ENCODE assay signal across 1 cellular context in the genomic region with DNA sequence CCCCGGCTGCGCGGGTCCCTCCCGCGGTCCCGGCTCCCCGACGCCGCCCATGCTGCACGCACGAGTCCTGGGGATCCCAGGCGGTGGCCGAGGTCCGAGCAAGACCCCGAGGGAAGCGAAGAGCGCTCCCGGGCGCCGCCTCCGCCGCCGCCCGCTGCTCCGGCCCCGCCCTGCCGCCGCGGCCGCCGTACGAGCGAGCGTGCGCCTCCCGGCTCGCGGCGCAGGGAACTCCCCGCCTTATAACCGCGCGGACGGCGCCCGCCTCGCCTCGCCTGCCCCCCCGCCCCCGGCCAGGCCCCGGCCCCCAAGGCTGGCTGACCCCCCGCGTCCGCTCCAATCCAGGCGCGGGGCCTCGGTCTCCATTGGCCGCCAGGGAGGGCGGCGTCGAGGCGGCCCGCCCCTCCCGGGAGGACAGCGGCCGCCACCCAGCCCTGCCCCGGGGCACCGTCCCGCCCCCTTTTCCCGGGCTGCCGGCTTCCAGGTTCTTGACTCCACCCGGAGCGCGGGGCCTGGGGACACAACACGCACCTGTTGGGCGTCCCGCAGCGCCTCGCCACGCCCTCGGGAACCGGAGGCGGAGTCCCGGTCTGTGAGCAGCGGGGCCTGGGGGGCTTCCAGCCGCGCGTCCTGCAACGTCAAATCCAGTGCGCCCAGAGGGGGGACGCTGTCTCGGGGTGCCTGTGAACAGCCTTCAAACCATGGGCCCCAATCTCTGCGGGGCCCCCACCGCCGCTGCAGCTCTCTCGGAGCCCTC.
TF ChIP-seq lines count a peak whose summit lies in the region.

A gene with protein sequence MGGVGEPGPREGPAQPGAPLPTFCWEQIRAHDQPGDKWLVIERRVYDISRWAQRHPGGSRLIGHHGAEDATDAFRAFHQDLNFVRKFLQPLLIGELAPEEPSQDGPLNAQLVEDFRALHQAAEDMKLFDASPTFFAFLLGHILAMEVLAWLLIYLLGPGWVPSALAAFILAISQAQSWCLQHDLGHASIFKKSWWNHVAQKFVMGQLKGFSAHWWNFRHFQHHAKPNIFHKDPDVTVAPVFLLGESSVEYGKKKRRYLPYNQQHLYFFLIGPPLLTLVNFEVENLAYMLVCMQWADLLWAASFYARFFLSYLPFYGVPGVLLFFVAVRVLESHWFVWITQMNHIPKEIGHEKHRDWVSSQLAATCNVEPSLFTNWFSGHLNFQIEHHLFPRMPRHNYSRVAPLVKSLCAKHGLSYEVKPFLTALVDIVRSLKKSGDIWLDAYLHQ (minus strand): TSS at position 215 of the 754 bp plus-strand sequence. CDS start 164 bp downstream, at position 51.

TF ChIP-seq in PFSK-1, 5 proteins besides CTCF, POLR2A, EP300 and RAD21 (continued from another document):
- TF ChIP-seq, protein P1, sequence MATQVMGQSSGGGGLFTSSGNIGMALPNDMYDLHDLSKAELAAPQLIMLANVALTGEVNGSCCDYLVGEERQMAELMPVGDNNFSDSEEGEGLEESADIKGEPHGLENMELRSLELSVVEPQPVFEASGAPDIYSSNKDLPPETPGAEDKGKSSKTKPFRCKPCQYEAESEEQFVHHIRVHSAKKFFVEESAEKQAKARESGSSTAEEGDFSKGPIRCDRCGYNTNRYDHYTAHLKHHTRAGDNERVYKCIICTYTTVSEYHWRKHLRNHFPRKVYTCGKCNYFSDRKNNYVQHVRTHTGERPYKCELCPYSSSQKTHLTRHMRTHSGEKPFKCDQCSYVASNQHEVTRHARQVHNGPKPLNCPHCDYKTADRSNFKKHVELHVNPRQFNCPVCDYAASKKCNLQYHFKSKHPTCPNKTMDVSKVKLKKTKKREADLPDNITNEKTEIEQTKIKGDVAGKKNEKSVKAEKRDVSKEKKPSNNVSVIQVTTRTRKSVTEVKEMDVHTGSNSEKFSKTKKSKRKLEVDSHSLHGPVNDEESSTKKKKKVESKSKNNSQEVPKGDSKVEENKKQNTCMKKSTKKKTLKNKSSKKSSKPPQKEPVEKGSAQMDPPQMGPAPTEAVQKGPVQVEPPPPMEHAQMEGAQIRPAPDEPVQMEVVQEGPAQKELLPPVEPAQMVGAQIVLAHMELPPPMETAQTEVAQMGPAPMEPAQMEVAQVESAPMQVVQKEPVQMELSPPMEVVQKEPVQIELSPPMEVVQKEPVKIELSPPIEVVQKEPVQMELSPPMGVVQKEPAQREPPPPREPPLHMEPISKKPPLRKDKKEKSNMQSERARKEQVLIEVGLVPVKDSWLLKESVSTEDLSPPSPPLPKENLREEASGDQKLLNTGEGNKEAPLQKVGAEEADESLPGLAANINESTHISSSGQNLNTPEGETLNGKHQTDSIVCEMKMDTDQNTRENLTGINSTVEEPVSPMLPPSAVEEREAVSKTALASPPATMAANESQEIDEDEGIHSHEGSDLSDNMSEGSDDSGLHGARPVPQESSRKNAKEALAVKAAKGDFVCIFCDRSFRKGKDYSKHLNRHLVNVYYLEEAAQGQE (IDR thresholded peaks at IDR 0.05; ENCODE audit: insufficient read depth in 1 of 2, low read depth in 2 of 2, low read length in 2 of 2) = no peak
- peak; percentile 79 for TF ChIP-seq FOXP2 (optimal IDR thresholded peaks at IDR 0.05; ENCODE audit: borderline replicate concordance, extremely low read depth, extremely low read length, insufficient read depth)
